ENCODE assay signal across 8 cellular contexts in the genomic region with DNA sequence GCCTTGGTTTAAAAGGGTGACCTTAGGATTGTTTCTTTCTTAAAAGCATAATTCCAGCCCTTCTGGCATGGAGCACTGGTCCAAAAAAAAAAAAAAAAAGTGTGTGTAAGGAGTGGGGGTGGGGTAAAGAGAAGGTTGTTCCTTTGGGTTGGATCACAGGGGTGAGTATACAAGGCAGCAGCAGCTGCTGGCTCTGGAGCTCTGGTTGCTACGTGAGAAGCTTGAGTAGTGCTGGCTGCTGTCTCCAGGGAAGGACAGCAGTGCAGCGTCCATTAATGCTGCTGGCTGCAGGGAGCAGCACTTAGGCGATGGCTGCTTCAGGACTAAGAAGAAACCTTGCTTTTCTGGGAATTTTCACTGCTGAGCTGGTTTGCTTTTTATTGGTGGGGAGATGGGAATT. TPM values are rescaled to one million over a fixed set of nuclear protein-coding genes. Genes with fewer than 3 reads are reported as not detected.
DNase-seq lines count a peak whose midpoint lies in the region; ATAC-seq and TF ChIP-seq lines count a peak whose summit lies in the region.

No MANE protein-coding gene starts in this region.

- peaks cover 73% of the 10 kb centered on the region for H4K20me1 ChIP-seq in OCI-LY7 (ENCODE audit: insufficient read depth, low read length)

- peaks cover 16% of the 10 kb centered on the region for H3K36me3 Mint-ChIP-seq in MCF 10A (ENCODE audit: insufficient read depth, unreplicated experiment)

- ATAC-seq in HG03139 (IDR thresholded peaks at IDR 0.05; ENCODE audit: unreplicated experiment): no peak
- no peak for ATAC-seq in HG02623 (IDR thresholded peaks at IDR 0.05; ENCODE audit: unreplicated experiment)

- H3K4me3 ChIP-seq in HUES6 (ENCODE audit: low read depth, low read length): peak overlapping the region; percentile 84
- H3K4me3 ChIP-seq in OCI-LY7 (ENCODE audit: low read depth, low read length, poor library complexity, severe bottlenecking): peak overlapping the region; percentile 96
- peak overlapping the region; percentile 83 for H3K4me3 ChIP-seq in iPS-18a (ENCODE audit: low read length)
- peak overlapping the region; percentile 96 for H3K4me3 ChIP-seq in retinal pigment epithelial cell (ENCODE audit: low read length)

- peaks cover 50% of the 10 kb centered on the region for H3K4me1 ChIP-seq in HUES6 (ENCODE audit: control insufficient read depth, insufficient read depth, low read length)
- H3K4me1 ChIP-seq in OCI-LY7 (ENCODE audit: insufficient read depth, low read length, poor library complexity, severe bottlenecking): peaks cover 61% of the 10 kb centered on the region
- peaks cover 61% of the 10 kb centered on the region for H3K4me1 ChIP-seq in iPS-18a (ENCODE audit: control insufficient read depth, low read depth, low read length)

- H3K27me3 ChIP-seq in HUES6 (ENCODE audit: control insufficient read depth, insufficient read depth, low read length): no peaks in the 10 kb centered on the region
- H3K27me3 ChIP-seq in iPS-18a (ENCODE audit: control insufficient read depth, insufficient read depth, low read length): no peaks in the 10 kb centered on the region

- TF ChIP-seq CTCF in OCI-LY7 (conservative IDR thresholded peaks at IDR 0.05; ENCODE audit: low read length): no peak
- TF ChIP-seq CTCF in MCF 10A (IDR thresholded peaks at IDR 0.05; ENCODE audit: unreplicated experiment): no peak
- peak; percentile 12 for TF ChIP-seq CTCF in retinal pigment epithelial cell (conservative IDR thresholded peaks at IDR 0.05; ENCODE audit: low read depth, low read length)

- H3K27me3 Mint-ChIP-seq in MCF 10A (ENCODE audit: insufficient read depth, unreplicated experiment): no peaks in the 10 kb centered on the region

- DNase-seq in COLO829 (ENCODE audit: low spot score) (peak; percentile 40), OCI-LY7 (ENCODE audit: low spot score) (peak; percentile 45), MCF 10A (ENCODE audit: unreplicated experiment) (peak; percentile 84), retinal pigment epithelial cell (ENCODE audit: low read depth) (no peak)

- peak overlapping the region; percentile 100 for H3K9ac ChIP-seq in HUES6 (ENCODE audit: low read length)
- peak overlapping the region; percentile 89 for H3K9ac ChIP-seq in iPS-18a (ENCODE audit: low read length)

- H3K4me2 ChIP-seq in OCI-LY7 (ENCODE audit: low read length): peak overlapping the region; percentile 71

- H3K79me2 ChIP-seq in OCI-LY7 (ENCODE audit: insufficient read depth, low read depth, low read length): peaks cover 86% of the 10 kb centered on the region

- no peaks in the 10 kb centered on the region for H3K9me3 Mint-ChIP-seq in MCF 10A (ENCODE audit: unreplicated experiment)

- CTCF ChIA-PET in OCI-LY7 (lab: Charles Lee; ENCODE audit: unreplicated experiment) (no interaction called here), MCF 10A (lab: Yijun Ruan, JAX) (interaction anchor here (1.0 to 2.1 kb wide), 6 partner anchors 11 to 53 kb away, joined by 3 to 8 read pairs (median 6); a partner anchor contains a TSS)

- peak overlapping the region; percentile 93; the same call in 1 of the 2 replicates for H3K27ac ChIP-seq in HUES6 (ENCODE audit: low read depth, low read length)
- no peak overlapping the region for H3K27ac ChIP-seq in OCI-LY7 (ENCODE audit: low read depth, low read length, poor library complexity, severe bottlenecking)
- peak overlapping the region; percentile 83 for H3K27ac ChIP-seq in iPS-18a (ENCODE audit: low read length)

- H3K9me2 ChIP-seq in OCI-LY7 (ENCODE audit: insufficient read depth, low read length): no peaks in the 10 kb centered on the region

- peak overlapping the region; percentile 81 for H3K4me3 Mint-ChIP-seq in MCF 10A (ENCODE audit: unreplicated experiment)

- H3K9me3 ChIP-seq in HUES6 (ENCODE audit: control insufficient read depth, insufficient read depth, low read depth, low read length) (no peaks in the 10 kb centered on the region), OCI-LY7 (ENCODE audit: low read length) (no peaks in the 10 kb centered on the region), iPS-18a (ENCODE audit: control insufficient read depth, low read depth, low read length) (no peaks in the 10 kb centered on the region)

- POLR2A ChIA-PET in OCI-LY7 (lab: Charles Lee): interaction anchor here (0.6 to 7.5 kb wide), 9 partner anchors 9 to 46 kb away, joined by 3 to 64 read pairs (median 3); a partner anchor contains a TSS
- POLR2A ChIA-PET in MCF 10A (lab: Yijun Ruan, JAX): interaction anchor here (0.7 to 12.5 kb wide), 14 partner anchors 11 to 587 kb away, joined by 3 to 452 read pairs (median 5); a partner anchor contains a TSS

- intact Hi-C loops in OCI-LY7 (cut with micrococcal nuclease; ENCODE audit: unreplicated experiment): loop anchor here (5.0 kb wide), 2 partner anchors 333 to 533 kb away; a partner anchor contains a TSS
- intact Hi-C loops in MCF 10A (cut with micrococcal nuclease): no loop called here

- BruUV-seq in OCI-LY7 (replicated peaks; lab: Mats Ljungman, UMichigan): no TSS peak
- BruUV-seq in MCF 10A (replicated peaks; lab: Mats Ljungman, UMichigan): no TSS peak

- peaks cover 14% of the 10 kb centered on the region for H3K36me3 ChIP-seq in HUES6 (ENCODE audit: control insufficient read depth, insufficient read depth, low read length)
- H3K36me3 ChIP-seq in OCI-LY7 (ENCODE audit: insufficient read depth, low read length): peaks cover 38% of the 10 kb centered on the region
- H3K36me3 ChIP-seq in iPS-18a (ENCODE audit: control insufficient read depth, low read depth, low read length): peaks cover 9% of the 10 kb centered on the region

- no peak overlapping the region for H2AFZ ChIP-seq in OCI-LY7 (ENCODE audit: low read length)

- peaks cover 44% of the 10 kb centered on the region for H3K4me1 Mint-ChIP-seq in MCF 10A (ENCODE audit: insufficient read depth, unreplicated experiment)

- H3K27ac Mint-ChIP-seq in MCF 10A (ENCODE audit: low read depth, unreplicated experiment): peak overlapping the region; percentile 92

RNA-seq across cellular contexts. Expression of a gene that starts 2.3 kb away (rescaled TPM):
- 91.1 and 120 TPM in 2 replicates for total RNA-seq in OCI-LY7 (2014; rRNA removed; shearing (Covaris generic))
- 214 and 223 TPM in 2 replicates for total RNA-seq in OCI-LY7 (2022)
- total RNA-seq in MCF 10A (2022): 149 TPM in 2 replicates

RNA-seq across cellular contexts. Expression of a gene that starts 36.9 kb away (rescaled TPM):
- total RNA-seq in OCI-LY7 (2014; rRNA removed; shearing (Covaris generic)): 12.4 and 20.7 TPM in 2 replicates
- total RNA-seq in OCI-LY7 (2022): 57.0 and 58.8 TPM in 2 replicates
- total RNA-seq in MCF 10A (2022): 53.4 and 63.0 TPM in 2 replicates
